In genomic region chr11:61472868-61473267, GRCh38 we compare ENCODE assay signal across 1 cellular context.
TF ChIP-seq lines count a peak whose summit lies in the region.

No MANE protein-coding gene starts in this region.

TF ChIP-seq in SK-N-SH, 30 proteins besides CTCF, POLR2A, EP300 and RAD21 (continued from another document):
- TF ChIP-seq, protein P1, sequence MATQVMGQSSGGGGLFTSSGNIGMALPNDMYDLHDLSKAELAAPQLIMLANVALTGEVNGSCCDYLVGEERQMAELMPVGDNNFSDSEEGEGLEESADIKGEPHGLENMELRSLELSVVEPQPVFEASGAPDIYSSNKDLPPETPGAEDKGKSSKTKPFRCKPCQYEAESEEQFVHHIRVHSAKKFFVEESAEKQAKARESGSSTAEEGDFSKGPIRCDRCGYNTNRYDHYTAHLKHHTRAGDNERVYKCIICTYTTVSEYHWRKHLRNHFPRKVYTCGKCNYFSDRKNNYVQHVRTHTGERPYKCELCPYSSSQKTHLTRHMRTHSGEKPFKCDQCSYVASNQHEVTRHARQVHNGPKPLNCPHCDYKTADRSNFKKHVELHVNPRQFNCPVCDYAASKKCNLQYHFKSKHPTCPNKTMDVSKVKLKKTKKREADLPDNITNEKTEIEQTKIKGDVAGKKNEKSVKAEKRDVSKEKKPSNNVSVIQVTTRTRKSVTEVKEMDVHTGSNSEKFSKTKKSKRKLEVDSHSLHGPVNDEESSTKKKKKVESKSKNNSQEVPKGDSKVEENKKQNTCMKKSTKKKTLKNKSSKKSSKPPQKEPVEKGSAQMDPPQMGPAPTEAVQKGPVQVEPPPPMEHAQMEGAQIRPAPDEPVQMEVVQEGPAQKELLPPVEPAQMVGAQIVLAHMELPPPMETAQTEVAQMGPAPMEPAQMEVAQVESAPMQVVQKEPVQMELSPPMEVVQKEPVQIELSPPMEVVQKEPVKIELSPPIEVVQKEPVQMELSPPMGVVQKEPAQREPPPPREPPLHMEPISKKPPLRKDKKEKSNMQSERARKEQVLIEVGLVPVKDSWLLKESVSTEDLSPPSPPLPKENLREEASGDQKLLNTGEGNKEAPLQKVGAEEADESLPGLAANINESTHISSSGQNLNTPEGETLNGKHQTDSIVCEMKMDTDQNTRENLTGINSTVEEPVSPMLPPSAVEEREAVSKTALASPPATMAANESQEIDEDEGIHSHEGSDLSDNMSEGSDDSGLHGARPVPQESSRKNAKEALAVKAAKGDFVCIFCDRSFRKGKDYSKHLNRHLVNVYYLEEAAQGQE (IDR thresholded peaks at IDR 0.05; ENCODE audit: low read depth, low read length): no peak
- TF ChIP-seq SMC3 (IDR thresholded peaks at IDR 0.05; ENCODE audit: low read depth, low read length) (no peak), FOXJ3 (CRISPR knock-in tag; IDR thresholded peaks at IDR 0.05) (no peak), IRF3 (IDR thresholded peaks at IDR 0.05; ENCODE audit: low read depth, low read length) (no peak), RXRA (IDR thresholded peaks at IDR 0.05; ENCODE audit: borderline replicate concordance, low read depth) (no peak), NFIC (IDR thresholded peaks at IDR 0.05; ENCODE audit: borderline replicate concordance) (no peak), ELF1 (IDR thresholded peaks at IDR 0.05) (no peak), PBX3 (IDR thresholded peaks at IDR 0.05) (no peak), GATA2 (CRISPR knock-in tag; IDR thresholded peaks at IDR 0.05) (no peak), SIN3A (IDR thresholded peaks at IDR 0.05; ENCODE audit: borderline replicate concordance, low read depth, low read length) (no peak), MAX (IDR thresholded peaks at IDR 0.05; ENCODE audit: low read depth) (no peak), FOSL2 (IDR thresholded peaks at IDR 0.05; ENCODE audit: borderline replicate concordance, low read depth) (no peak)
